1 cellular context compared by ENCODE assay signal in the genomic region with DNA sequence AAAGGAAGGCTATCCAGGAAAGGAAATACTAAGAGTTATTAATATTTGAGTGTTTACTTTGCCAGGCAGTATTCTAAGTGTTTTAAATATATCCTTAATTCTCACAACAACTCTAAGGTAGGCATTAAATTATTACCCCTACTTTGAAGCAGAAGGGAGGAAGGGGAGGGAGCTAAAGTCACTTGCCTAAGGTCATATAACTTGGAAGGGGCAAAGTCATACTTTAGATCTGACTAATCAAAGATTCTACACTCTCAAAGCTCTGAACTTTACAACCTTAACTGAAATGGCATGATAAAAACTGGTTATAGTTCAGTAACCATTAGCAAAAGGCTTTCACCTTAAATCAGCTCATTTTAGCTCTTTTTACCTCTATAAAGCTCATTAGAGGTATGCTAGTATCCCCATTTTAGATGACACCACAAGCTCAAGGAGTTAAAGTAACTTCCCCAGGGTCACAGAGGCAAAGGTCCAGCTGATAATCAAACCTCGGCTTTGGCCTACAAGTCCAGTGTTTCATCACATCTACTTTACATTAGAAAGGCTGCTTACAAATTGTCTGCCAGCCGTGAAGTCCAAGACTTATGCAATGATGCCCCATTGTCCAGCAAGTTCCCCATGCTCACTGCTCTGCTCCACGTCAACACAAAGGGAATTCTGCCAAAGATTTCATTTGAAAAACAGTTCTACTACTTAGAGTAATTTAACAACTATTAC.
TF ChIP-seq lines count a peak whose summit lies in the region.

No MANE protein-coding gene starts in this region.

TF ChIP-seq in HCT116, 20 proteins besides CTCF, POLR2A, EP300 and RAD21 (continued from another document):
- TF ChIP-seq, protein P1, sequence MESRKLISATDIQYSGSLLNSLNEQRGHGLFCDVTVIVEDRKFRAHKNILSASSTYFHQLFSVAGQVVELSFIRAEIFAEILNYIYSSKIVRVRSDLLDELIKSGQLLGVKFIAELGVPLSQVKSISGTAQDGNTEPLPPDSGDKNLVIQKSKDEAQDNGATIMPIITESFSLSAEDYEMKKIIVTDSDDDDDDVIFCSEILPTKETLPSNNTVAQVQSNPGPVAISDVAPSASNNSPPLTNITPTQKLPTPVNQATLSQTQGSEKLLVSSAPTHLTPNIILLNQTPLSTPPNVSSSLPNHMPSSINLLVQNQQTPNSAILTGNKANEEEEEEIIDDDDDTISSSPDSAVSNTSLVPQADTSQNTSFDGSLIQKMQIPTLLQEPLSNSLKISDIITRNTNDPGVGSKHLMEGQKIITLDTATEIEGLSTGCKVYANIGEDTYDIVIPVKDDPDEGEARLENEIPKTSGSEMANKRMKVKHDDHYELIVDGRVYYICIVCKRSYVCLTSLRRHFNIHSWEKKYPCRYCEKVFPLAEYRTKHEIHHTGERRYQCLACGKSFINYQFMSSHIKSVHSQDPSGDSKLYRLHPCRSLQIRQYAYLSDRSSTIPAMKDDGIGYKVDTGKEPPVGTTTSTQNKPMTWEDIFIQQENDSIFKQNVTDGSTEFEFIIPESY (IDR thresholded peaks at IDR 0.05; ENCODE audit: extremely low read depth, insufficient replicate concordance, low read length), result no peak
TF ChIP-seq in HCT116: peak in this region for 0.
